Comparison of ENCODE assay signal across 21 cellular contexts in genomic region chr9:120770923-120771322, GRCh38.
"Had no signal": no experiment of that assay in that cellular context is flagged by ENCODE, and none has a peak within 500 bp of the region (broad histone marks: within the 10 kb centered on the region; RNA-seq: fewer than 3 reads in every experiment).

No MANE protein-coding gene starts in this region.

- DNase-seq: activated CD4-positive, alpha-beta T cell treated with anti-CD3 and anti-CD28 coated beads, Interleukin-2, amount 10 ng/mL, durations not matched to agents 7 days and 5 days; activated CD8-positive, alpha-beta memory T cell treated with anti-CD3 and anti-CD28 coated beads for 24 hours; activated CD8-positive, alpha-beta memory T cell treated with anti-CD3 and anti-CD28 coated beads, Interleukin-2, amount 50 U/mL, for 4 hours; activated effector memory CD4-positive, alpha-beta T cell treated with anti-CD3 and anti-CD28 coated beads, Interleukin-2, amount 50 U/mL, for 16 hours; activated naive CD4-positive, alpha-beta T cell treated with anti-CD3 and anti-CD28 coated beads for 36 hours; activated T-cell treated with anti-CD3 and anti-CD28 coated beads, Interleukin-2, amount 50 U/mL, for 4 hours; amniotic stem cell; brain microvascular endothelial cell; heart right ventricle; naive B cell; occipital lobe; stimulated activated naive CD4-positive, alpha-beta T cell treated with Interleukin-2 at 50 U/mL for 16 hours; SW 1271; T-helper 17 cell; T1000; WERI-Rb-1 had no signal

- H3K4me1 Mint-ChIP-seq: mesothelial cell of epicardium, neural crest cell had no signal

- H3K27ac Mint-ChIP-seq: activated naive CD4-positive, alpha-beta T cell treated with anti-CD3 and anti-CD28 coated beads for 36 hours; mesothelial cell of epicardium; T-helper 17 cell had no signal

- H3K9me3 Mint-ChIP-seq: activated CD4-positive, alpha-beta T cell treated with anti-CD3 and anti-CD28 coated beads, Interleukin-2, amount 10 ng/mL, durations not matched to agents 7 days and 5 days; activated naive CD4-positive, alpha-beta T cell treated with anti-CD3 and anti-CD28 coated beads for 36 hours; activated T-cell treated with anti-CD3 and anti-CD28 coated beads, Interleukin-2, amount 50 U/mL, for 4 hours; mesothelial cell of epicardium; naive B cell; neural crest cell had no signal

- ATAC-seq: activated CD4-positive, CD25-positive, alpha-beta regulatory T cell treated with anti-CD3 and anti-CD28 coated beads, Interleukin-2, amount 50 U/mL, for 24 hours; activated T-cell treated with anti-CD3 and anti-CD28 coated beads, Interleukin-2, amount 50 U/mL, for 4 hours; heart right ventricle; T-helper 17 cell had no signal

- H3K27me3 Mint-ChIP-seq: activated CD4-positive, alpha-beta T cell treated with anti-CD3 and anti-CD28 coated beads, Interleukin-2, amount 10 ng/mL, durations not matched to agents 7 days and 5 days; naive B cell; T-helper 17 cell had no signal

- FAIRE-seq: astrocyte, endothelial cell of umbilical vein had no signal

- H3K4me3 Mint-ChIP-seq: activated CD4-positive, alpha-beta T cell treated with anti-CD3 and anti-CD28 coated beads, Interleukin-2, amount 10 ng/mL, durations not matched to agents 7 days and 5 days; activated naive CD4-positive, alpha-beta T cell treated with anti-CD3 and anti-CD28 coated beads for 36 hours; activated T-cell treated with anti-CD3 and anti-CD28 coated beads, Interleukin-2, amount 50 U/mL, for 4 hours; mesothelial cell of epicardium; naive B cell; neural crest cell; T-helper 17 cell had no signal
